In the genomic region with DNA sequence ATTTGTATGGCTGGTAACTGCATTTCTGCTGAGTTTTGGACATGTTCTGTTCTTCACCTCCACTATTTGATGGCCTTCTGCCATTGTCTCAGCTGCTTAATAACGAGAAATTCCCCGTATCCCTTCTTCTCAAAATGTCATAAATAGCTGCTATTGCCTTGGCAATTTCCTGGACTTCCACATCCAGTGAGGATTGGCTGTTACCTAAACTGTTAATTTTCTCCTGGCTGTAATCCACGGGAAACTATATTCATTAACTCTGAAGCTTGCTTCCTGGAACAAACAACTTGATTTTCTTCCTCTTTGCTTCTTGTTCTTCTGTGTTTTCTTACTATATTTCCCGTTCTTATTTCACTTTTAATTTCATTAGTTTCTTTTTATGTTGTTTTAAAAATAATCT, we compare ENCODE assay signal across 24 cellular contexts.
DNase-seq lines count a peak whose midpoint lies in the region; ATAC-seq and TF ChIP-seq lines count a peak whose summit lies in the region.
"Had no signal": no experiment of that assay in that cellular context is flagged by ENCODE, and none has a peak within 500 bp of the region (broad histone marks: within the 10 kb centered on the region; RNA-seq: fewer than 3 reads in every experiment).

No MANE protein-coding gene starts in this region.

- TF ChIP-seq CTCF in OCI-LY3 (IDR thresholded peaks at IDR 0.05; ENCODE audit: low read depth, low read length): no peak
- TF ChIP-seq CTCF in mucosa of descending colon (IDR thresholded peaks at IDR 0.05): no peak

- no peaks in the 10 kb centered on the region for H3K79me2 ChIP-seq in ACC112 (ENCODE audit: control insufficient read depth, insufficient read depth, low read length, unreplicated experiment)
- H3K79me2 ChIP-seq in OCI-LY3 (ENCODE audit: low read length): no peaks in the 10 kb centered on the region

- no peaks in the 10 kb centered on the region for H3K9me3 ChIP-seq in OCI-LY3 (ENCODE audit: insufficient read depth, low read length)
- no peaks in the 10 kb centered on the region for H3K9me3 ChIP-seq in duodenal mucosa (ENCODE audit: control insufficient read depth in 1 of 2, low read length in 2 of 2)
- H3K9me3 ChIP-seq in mucosa of descending colon: no peaks in the 10 kb centered on the region
- H3K9me3 ChIP-seq: adrenal gland, breast epithelium, lower lobe of right lung, spleen, testis, uterus had no signal

- no peaks in the 10 kb centered on the region for H3K27me3 ChIP-seq in ACC112 (ENCODE audit: insufficient read depth, low read length)
- H3K27me3 ChIP-seq in OCI-LY3 (ENCODE audit: low read depth, low read length): no peaks in the 10 kb centered on the region
- H3K27me3 ChIP-seq in duodenal mucosa (ENCODE audit: control insufficient read depth in 1 of 2, insufficient read depth in 2 of 2, low read length in 2 of 2): no peaks in the 10 kb centered on the region
- H3K27me3 ChIP-seq: adrenal gland, breast epithelium, spleen, testis, uterus had no signal

- ATAC-seq in mucosa of descending colon: peak; percentile 70
- ATAC-seq: activated T-cell treated with anti-CD3 and anti-CD28 coated beads, Interleukin-2, amount 50 U/mL, for 4 hours; lower lobe of right lung; stimulated activated naive B cell treated with anti-CD40 and anti-IgM and Interleukin-4, amounts not matched to agents 10 μg/mL and 1 μg/mL and 100 μg/mL, for 72 hours had no signal

- H3K4me2 ChIP-seq in OCI-LY3 (ENCODE audit: low read length): peak overlapping the region; percentile 33

- no peak overlapping the region for H3K9ac ChIP-seq in OCI-LY3 (ENCODE audit: low read length)
- H3K9ac ChIP-seq in duodenal mucosa (ENCODE audit: low read depth in 1 of 2, low read length in 2 of 2): no peak overlapping the region

- H3K4me1 ChIP-seq in ACC112 (ENCODE audit: control insufficient read depth, insufficient read depth, low read length, unreplicated experiment) (no peaks in the 10 kb centered on the region), OCI-LY3 (ENCODE audit: low read length) (peaks cover 14% of the 10 kb centered on the region), duodenal mucosa (ENCODE audit: control insufficient read depth in 1 of 2, insufficient read depth in 2 of 2, low read length in 2 of 2) (peaks cover 9 to 14% of the 10 kb centered on the region in 2 donors), mucosa of descending colon (ENCODE audit: low read depth) (peaks cover 5% of the 10 kb centered on the region)
- H3K4me1 ChIP-seq: adrenal gland, breast epithelium, lower lobe of right lung, testis, uterus had no signal

- H3K4me3 ChIP-seq in ACC112 (ENCODE audit: low read depth, low read length) (peak overlapping the region; percentile 52), OCI-LY3 (ENCODE audit: low read length) (no peak overlapping the region), duodenal mucosa (ENCODE audit: low read depth in 1 of 2, low read length in 2 of 2) (peak overlapping the region; percentile 11 to 50), mucosa of descending colon (no peak overlapping the region)
- H3K4me3 ChIP-seq: adrenal gland, breast epithelium, lower lobe of right lung, testis, uterus had no signal

- DNase-seq in mucosa of descending colon (peak in 1 of 3 donors; percentile 11), 8988T (no peak), Ammon's horn (ENCODE audit: low spot score) (no peak)
- DNase-seq in activated CD4-positive, alpha-beta T cell treated with anti-CD3 and anti-CD28 coated beads for 1 hour: no peak
- no peak for DNase-seq in effector CD8-positive, alpha-beta T cell (lab: John Stamatoyannopoulos, UW)
- DNase-seq: activated CD4-positive, alpha-beta T cell treated with anti-CD3 and anti-CD28 coated beads for 48 hours; activated T-cell treated with anti-CD3 and anti-CD28 coated beads, Interleukin-2, amount 50 U/mL, for 4 hours; adrenal gland; EL; IMR-90; lower lobe of right lung; NCI-H1694; NCI-H524; nucleus accumbens; RPMI8226; spleen; stimulated activated CD4-positive, alpha-beta T cell treated with anti-CD3 and anti-CD28 coated beads, Interleukin-4, amount 100 ng/mL, for 1 hour; stimulated activated naive B cell treated with anti-CD40 and anti-IgM and Interleukin-4, amounts not matched to agents 10 μg/mL and 1 μg/mL and 100 μg/mL, for 72 hours; testis; uterus had no signal

- intact Hi-C loops in mucosa of descending colon (cut with DNase I, micrococcal nuclease): no loop called here

- H2AFZ ChIP-seq in ACC112 (ENCODE audit: low read length, unreplicated experiment) (peak overlapping the region; percentile 84), OCI-LY3 (ENCODE audit: low read depth, low read length) (no peak overlapping the region)

- H4K20me1 ChIP-seq in OCI-LY3 (ENCODE audit: insufficient read depth, low read length): no peaks in the 10 kb centered on the region

- H3K36me3 ChIP-seq in ACC112 (ENCODE audit: insufficient read depth, low read length): no peaks in the 10 kb centered on the region
- no peaks in the 10 kb centered on the region for H3K36me3 ChIP-seq in OCI-LY3 (replicated peaks; ENCODE audit: low read depth, low read length)
- no peaks in the 10 kb centered on the region for H3K36me3 ChIP-seq in duodenal mucosa (ENCODE audit: control insufficient read depth in 1 of 2, insufficient read depth in 2 of 2, low read length in 2 of 2)
- H3K36me3 ChIP-seq in mucosa of descending colon (ENCODE audit: low read depth): no peaks in the 10 kb centered on the region
- H3K36me3 ChIP-seq: adrenal gland, breast epithelium, lower lobe of right lung, spleen, uterus had no signal

- H3K27ac ChIP-seq in ACC112 (ENCODE audit: low read depth, low read length) (no peak overlapping the region), OCI-LY3 (ENCODE audit: low read length) (no peak overlapping the region), duodenal mucosa (ENCODE audit: low read depth, low read length) (no peak overlapping the region)
- H3K27ac ChIP-seq: adrenal gland, breast epithelium, lower lobe of right lung, testis, uterus had no signal

Comparison
In these comparisons a context has a peak if more than half of its experiments do, and no peak if none do; other contexts are left out.
1. H3K4me3 ChIP-seq: peak in ACC112 (single experiment) and duodenal mucosa (2 of 2); none in OCI-LY3 (single experiment) and mucosa of descending colon (single experiment).